In the genomic region with DNA sequence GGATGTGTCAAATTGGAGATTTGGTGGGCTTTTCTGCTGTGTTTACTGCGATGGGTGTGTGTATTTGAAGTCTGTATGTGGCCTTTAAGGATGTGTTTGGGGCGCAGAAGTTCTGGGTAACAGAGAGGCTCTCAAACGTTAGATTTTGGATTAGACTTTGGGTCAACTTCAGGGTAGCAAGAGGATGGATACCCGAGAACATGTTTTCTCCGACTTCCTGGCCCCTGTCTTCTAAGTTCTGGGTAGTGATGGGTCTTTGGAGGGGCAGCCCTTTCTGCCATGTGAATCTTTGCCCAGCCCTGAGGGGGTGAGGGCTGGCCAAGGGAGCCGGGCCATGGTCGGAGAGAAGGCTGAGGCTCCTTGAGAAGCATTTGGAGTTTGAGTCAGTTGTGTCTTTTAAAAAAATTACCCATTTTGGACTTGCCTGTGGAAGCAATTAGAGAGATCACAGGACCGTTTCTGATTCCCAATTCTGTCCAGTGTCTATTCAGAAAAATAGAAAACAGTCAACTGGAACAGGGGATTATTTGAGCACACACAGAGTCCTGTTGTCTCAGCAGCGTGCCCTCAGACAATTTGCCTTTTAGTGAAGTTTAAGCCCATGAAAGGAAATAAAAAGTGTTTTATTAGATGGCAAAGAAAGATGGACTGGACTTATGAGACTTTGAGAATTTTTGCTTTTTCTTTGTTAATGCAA, we compare ENCODE assay signal across 19 cellular contexts.
DNase-seq lines count a peak whose midpoint lies in the region; ATAC-seq and TF ChIP-seq lines count a peak whose summit lies in the region.
"Had no signal": no experiment of that assay in that cellular context is flagged by ENCODE, and none has a peak within 500 bp of the region (broad histone marks: within the 10 kb centered on the region; RNA-seq: fewer than 3 reads in every experiment).

No MANE protein-coding gene starts in this region.

- no peak for ATAC-seq in natural killer cell
- no peak for ATAC-seq in GM18868 (IDR thresholded peaks at IDR 0.05; ENCODE audit: unreplicated experiment)
- ATAC-seq: stimulated activated naive CD8-positive, alpha-beta T cell treated with anti-CD3 and anti-CD28 coated beads, Interleukin-15, Interleukin-2, amounts not matched to agents 100 U/mL and 50 U/mL, for 24 hours had no signal

- no peaks in the 10 kb centered on the region for H3K36me3 ChIP-seq in duodenal mucosa (ENCODE audit: control insufficient read depth in 1 of 2, insufficient read depth in 2 of 2, low read length in 2 of 2)
- peaks cover 0 to 10% of the 10 kb centered on the region in 2 experiments for H3K36me3 ChIP-seq in mesenchymal stem cell (ENCODE audit: control insufficient read depth in 1 of 2, insufficient read depth in 2 of 2, low read depth in 1 of 2, low read length in 2 of 2)
- H3K36me3 ChIP-seq: Peyer's patch, sigmoid colon had no signal

- peaks cover 68% of the 10 kb centered on the region for H3K4me1 Mint-ChIP-seq in activated naive CD4-positive, alpha-beta T cell treated with anti-CD3 and anti-CD28 coated beads, Interleukin-2, amount 10 ng/mL, durations not matched to agents 7 days and 5 days
- H3K4me1 Mint-ChIP-seq in natural killer cell, result peaks cover 61 to 70% of the 10 kb centered on the region in 2 donors

- no peak overlapping the region for H4K91ac ChIP-seq in mesenchymal stem cell (ENCODE audit: low read length)

- H2BK12ac ChIP-seq in mesenchymal stem cell (ENCODE audit: low read length in 2 of 2), result no peak overlapping the region

- H3K4me3 ChIP-seq in duodenal mucosa (ENCODE audit: low read depth in 1 of 2, low read length in 2 of 2), result no peak overlapping the region
- H3K4me3 ChIP-seq in mesenchymal stem cell (ENCODE audit: insufficient read depth in 1 of 2, low read depth in 1 of 2, low read length in 2 of 2), result no peak overlapping the region
- H3K4me3 ChIP-seq: Peyer's patch, sigmoid colon had no signal

- peaks cover 17% of the 10 kb centered on the region for H3K79me1 ChIP-seq in mesenchymal stem cell (replicated peaks; ENCODE audit: low read length, poor library complexity, severe bottlenecking)

- H3K4me2 ChIP-seq in mesenchymal stem cell (ENCODE audit: low read length, poor library complexity, severe bottlenecking), result no peak overlapping the region

- peaks cover 32% of the 10 kb centered on the region for H3K36me3 Mint-ChIP-seq in activated naive CD4-positive, alpha-beta T cell treated with anti-CD3 and anti-CD28 coated beads, Interleukin-2, amount 10 ng/mL, durations not matched to agents 7 days and 5 days
- H3K36me3 Mint-ChIP-seq in natural killer cell, result no peaks in the 10 kb centered on the region

- TF ChIP-seq CTCF in natural killer cell (IDR thresholded peaks at IDR 0.05), result no peak

- H3K9ac ChIP-seq in duodenal mucosa (ENCODE audit: low read depth in 1 of 2, low read length in 2 of 2) (no peak overlapping the region), mesenchymal stem cell (ENCODE audit: low read length) (no peak overlapping the region)

- H3K9me3 ChIP-seq in duodenal mucosa (ENCODE audit: control insufficient read depth in 1 of 2, low read length in 2 of 2) (no peaks in the 10 kb centered on the region), mesenchymal stem cell (ENCODE audit: control insufficient read depth, low read length) (no peaks in the 10 kb centered on the region)
- H3K9me3 ChIP-seq: Peyer's patch, sigmoid colon had no signal

- H2AK5ac ChIP-seq in mesenchymal stem cell (ENCODE audit: low read length, severe bottlenecking), result no peak overlapping the region

- H3K14ac ChIP-seq in mesenchymal stem cell (ENCODE audit: low read length in 2 of 2), result no peak overlapping the region

- H4K8ac ChIP-seq in mesenchymal stem cell (ENCODE audit: low read length), result no peak overlapping the region

- no peak for DNase-seq in activated naive CD4-positive, alpha-beta T cell treated with anti-CD3 and anti-CD28 coated beads, Interleukin-2, amount 10 ng/mL, durations not matched to agents 7 days and 5 days
- DNase-seq in activated naive CD4-positive, alpha-beta T cell treated with anti-CD3 and anti-CD28 coated beads, Interleukin-2, amount 50 U/mL, for 16 hours, result no peak
- DNase-seq in natural killer cell, result no peak
- peak; percentile 24 for DNase-seq in ureter (ENCODE audit: low spot score)
- no peak for DNase-seq in mesenchymal stem cell
- no peak for DNase-seq in ecto neural progenitor cell (ENCODE audit: low spot score)
- DNase-seq: ACHN; activated CD4-positive, alpha-beta T cell treated with anti-CD3 and anti-CD28 coated beads, Interleukin-2, amount 10 ng/mL, durations not matched to agents 7 days and 5 days; activated effector memory CD4-positive, alpha-beta T cell treated with anti-CD3 and anti-CD28 coated beads, Interleukin-2, amount 50 U/mL, for 16 hours; H9; islet precursor cell; NCI-H1436; Peyer's patch; sigmoid colon; stimulated activated CD4-positive, alpha-beta T cell treated with anti-CD3 and anti-CD28 coated beads, Interleukin-4, amount 100 ng/mL, for 24 hours; stimulated activated naive CD8-positive, alpha-beta T cell treated with anti-CD3 and anti-CD28 coated beads, Interleukin-15, Interleukin-2, amounts not matched to agents 100 U/mL and 50 U/mL, for 24 hours had no signal

- H3K27me3 Mint-ChIP-seq in activated naive CD4-positive, alpha-beta T cell treated with anti-CD3 and anti-CD28 coated beads, Interleukin-2, amount 10 ng/mL, durations not matched to agents 7 days and 5 days, result no peaks in the 10 kb centered on the region
- no peaks in the 10 kb centered on the region for H3K27me3 Mint-ChIP-seq in natural killer cell (ENCODE audit: low read depth in 2 of 2)
- H3K27me3 Mint-ChIP-seq: activated CD4-positive, alpha-beta T cell treated with anti-CD3 and anti-CD28 coated beads, Interleukin-2, amount 10 ng/mL, durations not matched to agents 7 days and 5 days had no signal

- CTCF ChIA-PET in activated naive CD4-positive, alpha-beta T cell treated with anti-CD3 and anti-CD28 coated beads, Interleukin-2, amount 10 ng/mL, durations not matched to agents 7 days and 5 days (lab: Charles Lee), result no interaction called here

- no peaks in the 10 kb centered on the region for H3K27me3 ChIP-seq in duodenal mucosa (ENCODE audit: control insufficient read depth in 1 of 2, insufficient read depth in 2 of 2, low read length in 2 of 2)
- no peaks in the 10 kb centered on the region for H3K27me3 ChIP-seq in mesenchymal stem cell (ENCODE audit: control insufficient read depth in 1 of 2, insufficient read depth in 1 of 2, low read length in 2 of 2)
- H3K27me3 ChIP-seq: Peyer's patch, sigmoid colon had no signal

- H2BK5ac ChIP-seq in mesenchymal stem cell (ENCODE audit: low read depth, low read length, poor library complexity, severe bottlenecking), result no peak overlapping the region

- H3K27ac ChIP-seq in duodenal mucosa (ENCODE audit: low read depth, low read length) (peak overlapping the region; percentile 18), mesenchymal stem cell (ENCODE audit: low read length, poor library complexity, severe bottlenecking) (no peak overlapping the region)
- H3K27ac ChIP-seq: HL-60 had no signal

- intact Hi-C loops in natural killer cell (cut with micrococcal nuclease), result no loop called here

- no peak overlapping the region for H3K4ac ChIP-seq in mesenchymal stem cell (ENCODE audit: low read depth in 1 of 2, low read length in 2 of 2)

- no peak overlapping the region for H3K23ac ChIP-seq in mesenchymal stem cell (ENCODE audit: low read length in 2 of 2)

- no peaks in the 10 kb centered on the region for H3K9me3 Mint-ChIP-seq in activated naive CD4-positive, alpha-beta T cell treated with anti-CD3 and anti-CD28 coated beads, Interleukin-2, amount 10 ng/mL, durations not matched to agents 7 days and 5 days
- H3K9me3 Mint-ChIP-seq in natural killer cell, result no peaks in the 10 kb centered on the region
- H3K9me3 Mint-ChIP-seq: activated CD4-positive, alpha-beta T cell treated with anti-CD3 and anti-CD28 coated beads, Interleukin-2, amount 10 ng/mL, durations not matched to agents 7 days and 5 days; H9 had no signal

- H2BK15ac ChIP-seq in mesenchymal stem cell (ENCODE audit: low read depth, poor library complexity, severe bottlenecking), result no peak overlapping the region

- no peak overlapping the region for H3K18ac ChIP-seq in mesenchymal stem cell (ENCODE audit: low read depth in 1 of 2, low read length in 2 of 2)

- WGBS in mesenchymal stem cell, result 97% methylated on average over 9 of the region's 9 CpGs

- no peak overlapping the region for H2AFZ ChIP-seq in mesenchymal stem cell (ENCODE audit: low read depth, low read length)

- no peak overlapping the region for H2BK120ac ChIP-seq in mesenchymal stem cell (ENCODE audit: low read depth, low read length)

- H3K27ac Mint-ChIP-seq in activated naive CD4-positive, alpha-beta T cell treated with anti-CD3 and anti-CD28 coated beads, Interleukin-2, amount 10 ng/mL, durations not matched to agents 7 days and 5 days, result peak overlapping the region; percentile 9
- peak overlapping the region; percentile 72 to 77 for H3K27ac Mint-ChIP-seq in natural killer cell
- H3K27ac Mint-ChIP-seq: activated CD4-positive, alpha-beta T cell treated with anti-CD3 and anti-CD28 coated beads, Interleukin-2, amount 10 ng/mL, durations not matched to agents 7 days and 5 days had no signal

- H3K4me3 Mint-ChIP-seq in activated naive CD4-positive, alpha-beta T cell treated with anti-CD3 and anti-CD28 coated beads, Interleukin-2, amount 10 ng/mL, durations not matched to agents 7 days and 5 days, result no peak overlapping the region
- no peak overlapping the region for H3K4me3 Mint-ChIP-seq in natural killer cell
- H3K4me3 Mint-ChIP-seq: activated CD4-positive, alpha-beta T cell treated with anti-CD3 and anti-CD28 coated beads, Interleukin-2, amount 10 ng/mL, durations not matched to agents 7 days and 5 days; H9 had no signal

- peaks cover 19 to 39% of the 10 kb centered on the region in 2 donors for H3K4me1 ChIP-seq in duodenal mucosa (ENCODE audit: control insufficient read depth in 1 of 2, insufficient read depth in 2 of 2, low read length in 2 of 2)
- peaks cover 30% of the 10 kb centered on the region for H3K4me1 ChIP-seq in mesenchymal stem cell (ENCODE audit: control insufficient read depth, insufficient read depth, low read depth, low read length)
